ENCODE assay signal across 7 cellular contexts in genomic region chr9:122102156-122102555, GRCh38. TPM values are rescaled to one million over a fixed set of nuclear protein-coding genes. Genes with fewer than 3 reads are reported as not detected.
"Had no signal": no experiment of that assay in that cellular context is flagged by ENCODE, and none has a peak within 500 bp of the region (broad histone marks: within the 10 kb centered on the region; RNA-seq: fewer than 3 reads in every experiment).

No MANE protein-coding gene starts in this region.

- H3K4me3 ChIP-seq: GM23338, K562 had no signal

- H2AFZ ChIP-seq: GM23338 had no signal

- H3K4me2 ChIP-seq: GM23338 had no signal

- H3K27ac Mint-ChIP-seq: H9 had no signal

- H3K4me3 Mint-ChIP-seq: GM23338, H9 had no signal

- DNase-seq: H9, HCEC 1CT, IMR-90 had no signal

- ATAC-seq: GM23338, K562 had no signal

RNA-seq across cellular contexts. Expression of gene MORN5, which starts 57.6 kb away (rescaled TPM):
- total RNA-seq: GM23338, H1, H9, HT-29, IMR-90, K562 had no signal
- polyA plus RNA-seq: GM23338, H1, IMR-90, K562 had no signal
